ENCODE assay signal across 14 cellular contexts in genomic region chr4:184966053-184966691, GRCh38. TPM values are rescaled to one million over a fixed set of nuclear protein-coding genes. Genes with fewer than 3 reads are reported as not detected.
DNase-seq lines count a peak whose midpoint lies in the region; ATAC-seq lines count a peak whose summit lies in the region.
"Not testable (repeated sequence)": the region's sequence is repeated elsewhere in the genome, so short reads cannot be mapped to it uniquely, and the experiment has no call there.
"Had no signal": no experiment of that assay in that cellular context is flagged by ENCODE, and none has a peak within 500 bp of the region (broad histone marks: within the 10 kb centered on the region; RNA-seq: fewer than 3 reads in every experiment).

No MANE protein-coding gene starts in this region.

- not testable (repeated sequence) for H3K27me3 ChIP-seq in CD4-positive, alpha-beta memory T cell (ENCODE audit: insufficient read depth, low read length)

- H3K36me3 Mint-ChIP-seq in CD4-positive, alpha-beta memory T cell; T-helper 1 cell treated with Interleukin-12 subunit alpha and Interleukin-12 subunit beta and Interleukin-4 antibody, amounts not matched to agents 30 μg/mL and 1 μg/mL, for 36 hours (ENCODE audit: low read depth); activated T-cell treated with anti-CD3 and anti-CD28 coated beads, Interleukin-2, amount 50 U/mL, for 24 hours (ENCODE audit: low read depth); activated naive CD4-positive, alpha-beta T cell treated with anti-CD3 and anti-CD28 coated beads, Interleukin-2, amount 50 U/mL, for 24 hours; naive B cell; stimulated activated memory B cell treated with anti-CD40 and anti-IgM and Interleukin-4, amounts not matched to agents 10 μg/mL and 1 μg/mL and 100 μg/mL, for 72 hours: not testable (repeated sequence)

- CTCF ChIA-PET in CD4-positive, alpha-beta memory T cell (lab: Charles Lee; ENCODE audit: partially characterized antibody), result not testable (repeated sequence)

- DNase-seq in CD4-positive, alpha-beta memory T cell, result peak in 4 of 5 donors; percentile 29 to 48 (median 38)
- peak; percentile 16 to 23 for DNase-seq in activated CD4-positive, alpha-beta T cell treated with anti-CD3 and anti-CD28 coated beads, Interleukin-2, amount 50 U/mL, for 48 hours
- DNase-seq in activated T-cell treated with anti-CD3 and anti-CD28 coated beads, Interleukin-2, amount 50 U/mL, for 24 hours, result peak; percentile 39
- DNase-seq in effector CD8-positive, alpha-beta T cell (lab: John Stamatoyannopoulos, UW), result peak; percentile 19
- peak; percentile 6 for DNase-seq in naive B cell

- H3K4me1 ChIP-seq in CD4-positive, alpha-beta memory T cell (ENCODE audit: insufficient read depth, low read length), result not testable (repeated sequence)

- not testable (repeated sequence) for H3K27ac ChIP-seq in CD4-positive, alpha-beta memory T cell (ENCODE audit: low read depth, low read length)

- not testable (repeated sequence) for H3K4me3 ChIP-seq in CD4-positive, alpha-beta memory T cell (ENCODE audit: low read length in 2 of 2)

- ATAC-seq in naive B cell (ENCODE audit: low read depth in 2 of 2); stimulated activated memory B cell treated with anti-CD40 and anti-IgM and Interleukin-4, amounts not matched to agents 10 μg/mL and 1 μg/mL and 100 μg/mL, for 72 hours: not testable (repeated sequence)

- not testable (repeated sequence) for H3K36me3 ChIP-seq in CD4-positive, alpha-beta memory T cell (ENCODE audit: insufficient read depth, low read length)

- H3K27ac Mint-ChIP-seq in CD4-positive, alpha-beta memory T cell, result peak overlapping the region in 5 of 7 donors; percentile 36 to 100 (median 65)
- H3K27ac Mint-ChIP-seq in T-helper 1 cell treated with Interleukin-12 subunit alpha and Interleukin-12 subunit beta and Interleukin-4 antibody, amounts not matched to agents 30 μg/mL and 1 μg/mL, for 36 hours, result peak overlapping the region; percentile 69
- not testable (repeated sequence) for H3K27ac Mint-ChIP-seq in activated T-cell treated with anti-CD3 and anti-CD28 coated beads, Interleukin-2, amount 50 U/mL, for 24 hours; stimulated activated memory B cell treated with anti-CD40 and anti-IgM and Interleukin-4, amounts not matched to agents 10 μg/mL and 1 μg/mL and 100 μg/mL, for 72 hours
- H3K27ac Mint-ChIP-seq in activated naive CD4-positive, alpha-beta T cell treated with anti-CD3 and anti-CD28 coated beads, Interleukin-2, amount 50 U/mL, for 24 hours, result peak overlapping the region; percentile 41
- peak overlapping the region in 5 of 6 donors; percentile 62 to 100 (median 96) for H3K27ac Mint-ChIP-seq in naive B cell

- intact Hi-C loops in CD4-positive, alpha-beta memory T cell (cut with micrococcal nuclease), result not testable (repeated sequence)

- H3K27me3 Mint-ChIP-seq in CD4-positive, alpha-beta memory T cell, result peaks cover 2 to 12% of the 10 kb centered on the region in 2 donors
- H3K27me3 Mint-ChIP-seq in T-helper 1 cell treated with Interleukin-12 subunit alpha and Interleukin-12 subunit beta and Interleukin-4 antibody, amounts not matched to agents 30 μg/mL and 1 μg/mL, for 36 hours (ENCODE audit: low read depth); activated T-cell treated with anti-CD3 and anti-CD28 coated beads, Interleukin-2, amount 50 U/mL, for 24 hours; activated naive CD4-positive, alpha-beta T cell treated with anti-CD3 and anti-CD28 coated beads, Interleukin-2, amount 50 U/mL, for 24 hours; naive B cell; stimulated activated memory B cell treated with anti-CD40 and anti-IgM and Interleukin-4, amounts not matched to agents 10 μg/mL and 1 μg/mL and 100 μg/mL, for 72 hours: not testable (repeated sequence)

- H3K4me3 Mint-ChIP-seq in CD4-positive, alpha-beta memory T cell, result peak overlapping the region in 3 of 8 donors; percentile 26 to 87 (median 53)
- not testable (repeated sequence) for H3K4me3 Mint-ChIP-seq in T-helper 1 cell treated with Interleukin-12 subunit alpha and Interleukin-12 subunit beta and Interleukin-4 antibody, amounts not matched to agents 30 μg/mL and 1 μg/mL, for 36 hours; activated T-cell treated with anti-CD3 and anti-CD28 coated beads, Interleukin-2, amount 50 U/mL, for 24 hours; activated naive CD4-positive, alpha-beta T cell treated with anti-CD3 and anti-CD28 coated beads, Interleukin-2, amount 50 U/mL, for 24 hours; naive B cell
- peak overlapping the region; percentile 48 for H3K4me3 Mint-ChIP-seq in stimulated activated memory B cell treated with anti-CD40 and anti-IgM and Interleukin-4, amounts not matched to agents 10 μg/mL and 1 μg/mL and 100 μg/mL, for 72 hours

- H3K9me3 Mint-ChIP-seq in CD4-positive, alpha-beta memory T cell, result peaks cover 2 to 39% (median 8%) of the 10 kb centered on the region in 8 donors
- peaks cover 10% of the 10 kb centered on the region for H3K9me3 Mint-ChIP-seq in T-helper 1 cell treated with Interleukin-12 subunit alpha and Interleukin-12 subunit beta and Interleukin-4 antibody, amounts not matched to agents 30 μg/mL and 1 μg/mL, for 36 hours
- not testable (repeated sequence) for H3K9me3 Mint-ChIP-seq in activated T-cell treated with anti-CD3 and anti-CD28 coated beads, Interleukin-2, amount 50 U/mL, for 24 hours; activated naive CD4-positive, alpha-beta T cell treated with anti-CD3 and anti-CD28 coated beads, Interleukin-2, amount 50 U/mL, for 24 hours; stimulated activated memory B cell treated with anti-CD40 and anti-IgM and Interleukin-4, amounts not matched to agents 10 μg/mL and 1 μg/mL and 100 μg/mL, for 72 hours
- peaks cover 4 to 23% (median 10%) of the 10 kb centered on the region in 7 donors for H3K9me3 Mint-ChIP-seq in naive B cell

- H3K4me1 Mint-ChIP-seq in CD4-positive, alpha-beta memory T cell, result peaks cover 7 to 12% (median 8%) of the 10 kb centered on the region in 4 donors
- not testable (repeated sequence) for H3K4me1 Mint-ChIP-seq in T-helper 1 cell treated with Interleukin-12 subunit alpha and Interleukin-12 subunit beta and Interleukin-4 antibody, amounts not matched to agents 30 μg/mL and 1 μg/mL, for 36 hours (ENCODE audit: low read depth); activated T-cell treated with anti-CD3 and anti-CD28 coated beads, Interleukin-2, amount 50 U/mL, for 24 hours (ENCODE audit: low read depth); activated naive CD4-positive, alpha-beta T cell treated with anti-CD3 and anti-CD28 coated beads, Interleukin-2, amount 50 U/mL, for 24 hours; naive B cell; stimulated activated memory B cell treated with anti-CD40 and anti-IgM and Interleukin-4, amounts not matched to agents 10 μg/mL and 1 μg/mL and 100 μg/mL, for 72 hours

- H3K9me3 ChIP-seq in CD4-positive, alpha-beta memory T cell (ENCODE audit: control insufficient read depth in 1 of 2, low read length in 2 of 2), result not testable (repeated sequence)

- POLR2A ChIA-PET in CD4-positive, alpha-beta memory T cell (lab: Charles Lee; ENCODE audit: partially characterized antibody), result not testable (repeated sequence)

RNA-seq across cellular contexts. Expression of gene HELT, which starts 52.1 kb away (rescaled TPM):
- not detected for total RNA-seq in CD4-positive, alpha-beta memory T cell
- not detected for polyA plus RNA-seq in CD4-positive, alpha-beta memory T cell
- polyA plus RNA-seq in naive B cell (ENCODE audit: low read depth in 6 of 6), result not detected
- total RNA-seq: A172; Calu3; CD4-positive, alpha-beta T cell; HepG2; NCI-H460; Peyer's patch had no signal
- polyA plus RNA-seq: HepG2 had no signal
